In the genomic region with DNA sequence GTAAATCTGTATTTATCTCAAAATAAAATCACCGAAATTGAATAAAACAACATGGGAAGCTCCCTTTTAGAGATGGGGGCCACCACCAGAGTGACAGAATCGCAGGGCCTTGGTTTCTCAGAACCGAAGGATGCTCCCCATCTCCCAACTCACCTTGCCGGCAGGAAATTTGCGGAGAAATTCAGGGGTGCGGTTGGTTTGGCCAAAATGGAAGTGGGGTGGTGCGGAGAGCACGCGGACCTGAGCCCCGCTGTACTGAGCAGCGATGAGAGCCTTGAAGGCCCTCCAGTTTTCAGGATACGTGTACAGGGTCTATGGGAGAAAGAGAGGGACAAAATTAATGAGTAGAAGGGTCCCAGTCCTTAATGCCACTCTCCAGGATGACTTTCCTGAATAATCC, we compare ENCODE assay signal across 8 cellular contexts. TPM values are rescaled to one million over a fixed set of nuclear protein-coding genes. Genes with fewer than 3 reads are reported as not detected.
A peak's percentile ranks its signal among the peaks of the same experiment; 100 is the strongest.
DNase-seq lines count a peak whose midpoint lies in the region; ATAC-seq and TF ChIP-seq lines count a peak whose summit lies in the region.

No MANE protein-coding gene starts in this region.

- intact Hi-C loops in colonic mucosa (cut with DNase I) (no loop called here), sciatic nerve (cut with DNase I) (no loop called here)

- H3K4me1 ChIP-seq in colonic mucosa (peaks cover 18% of the 10 kb centered on the region), muscle layer of duodenum (ENCODE audit: control insufficient read depth in 1 of 2, insufficient read depth in 2 of 2, low read length in 2 of 2) (peaks cover 3 to 30% of the 10 kb centered on the region in 2 donors)

- no peak for TF ChIP-seq CTCF in AG10803 (conservative IDR thresholded peaks at IDR 0.05; ENCODE audit: low read length)
- no peak for TF ChIP-seq CTCF in colonic mucosa (IDR thresholded peaks at IDR 0.05)

- H3K27me3 ChIP-seq in colonic mucosa (no peaks in the 10 kb centered on the region), muscle layer of duodenum (ENCODE audit: low read depth, low read length) (no peaks in the 10 kb centered on the region)

- peak overlapping the region; percentile 76 for H3K27ac ChIP-seq in KOPT-K1 (ENCODE audit: low read depth, low read length, poor library complexity, severe bottlenecking)
- no peak overlapping the region for H3K27ac ChIP-seq in colonic mucosa
- H3K27ac ChIP-seq in muscle layer of duodenum (ENCODE audit: low read length), result peak overlapping the region; percentile 96

- H3K4me3 ChIP-seq in AG10803 (ENCODE audit: low read length), result peak overlapping the region; percentile 98
- peak overlapping the region; percentile 85 for H3K4me3 ChIP-seq in colonic mucosa
- H3K4me3 ChIP-seq in muscle layer of duodenum (ENCODE audit: low read depth in 1 of 2, low read length in 2 of 2), result peak overlapping the region; percentile 95 to 99

- ATAC-seq in sciatic nerve (no peak), GM21717 (IDR thresholded peaks at IDR 0.05; ENCODE audit: unreplicated experiment) (no peak)

- H3K36me3 ChIP-seq in KOPT-K1 (ENCODE audit: insufficient read depth, low read length) (peaks cover 75% of the 10 kb centered on the region), colonic mucosa (peaks cover 3% of the 10 kb centered on the region), muscle layer of duodenum (ENCODE audit: control insufficient read depth in 1 of 2, insufficient read depth in 2 of 2, low read length in 2 of 2) (peaks cover 37 to 54% of the 10 kb centered on the region in 2 donors)

- peak overlapping the region in 1 of 2 donors; percentile 98 for H3K9ac ChIP-seq in colonic mucosa (ENCODE audit: low read depth in 2 of 2, low read length in 2 of 2)

- H3K9me3 ChIP-seq in KOPT-K1 (ENCODE audit: insufficient read depth, low read length, poor library complexity, severe bottlenecking) (no peaks in the 10 kb centered on the region), colonic mucosa (no peaks in the 10 kb centered on the region), muscle layer of duodenum (ENCODE audit: control insufficient read depth in 1 of 2, low read length in 2 of 2) (no peaks in the 10 kb centered on the region)

- DNase-seq in AG10803 (ENCODE audit: low read depth) (no peak), colonic mucosa (no peak), NCI-H1105 (lab: John Stamatoyannopoulos, UW) (no peak), sciatic nerve (ENCODE audit: low spot score) (no peak)
- DNase-seq in activated CD4-positive, CD25-positive, alpha-beta regulatory T cell treated with anti-CD3 and anti-CD28 coated beads, Interleukin-2, amount 50 U/mL, for 72 hours, result no peak

RNA-seq across cellular contexts. Expression of a gene that starts 1.3 kb away (rescaled TPM):
- 1,000 to 10,000 TPM; 1,328 to 1,358 TPM for total RNA-seq in colonic mucosa
- 811 TPM for total RNA-seq in sciatic nerve

RNA-seq across cellular contexts. Expression of a gene that starts 18.9 kb away (rescaled TPM):
- 10 to 100 TPM; 11.1 to 26.2 TPM for total RNA-seq in colonic mucosa
- 20.7 TPM for total RNA-seq in sciatic nerve

RNA-seq across cellular contexts. Expression of a gene that starts 25.8 kb away (rescaled TPM):
- total RNA-seq in colonic mucosa, result 100 to 1,000 TPM; 458 to 631 TPM
- total RNA-seq in sciatic nerve, result 2,773 TPM

RNA-seq across cellular contexts. Expression of a gene that starts 29.2 kb away (rescaled TPM):
- 100 to 1,000 TPM in 1 of 2 donors, 10 to 100 TPM in 1; 91.0 to 133 TPM for total RNA-seq in colonic mucosa
- 86.6 TPM for total RNA-seq in sciatic nerve

RNA-seq across cellular contexts. Expression of a gene that starts 40.1 kb away (rescaled TPM):
- 10 to 100 TPM; 37.5 to 58.7 TPM for total RNA-seq in colonic mucosa
- total RNA-seq in sciatic nerve, result 113 TPM
